9 cellular contexts compared by ENCODE assay signal in the genomic region with DNA sequence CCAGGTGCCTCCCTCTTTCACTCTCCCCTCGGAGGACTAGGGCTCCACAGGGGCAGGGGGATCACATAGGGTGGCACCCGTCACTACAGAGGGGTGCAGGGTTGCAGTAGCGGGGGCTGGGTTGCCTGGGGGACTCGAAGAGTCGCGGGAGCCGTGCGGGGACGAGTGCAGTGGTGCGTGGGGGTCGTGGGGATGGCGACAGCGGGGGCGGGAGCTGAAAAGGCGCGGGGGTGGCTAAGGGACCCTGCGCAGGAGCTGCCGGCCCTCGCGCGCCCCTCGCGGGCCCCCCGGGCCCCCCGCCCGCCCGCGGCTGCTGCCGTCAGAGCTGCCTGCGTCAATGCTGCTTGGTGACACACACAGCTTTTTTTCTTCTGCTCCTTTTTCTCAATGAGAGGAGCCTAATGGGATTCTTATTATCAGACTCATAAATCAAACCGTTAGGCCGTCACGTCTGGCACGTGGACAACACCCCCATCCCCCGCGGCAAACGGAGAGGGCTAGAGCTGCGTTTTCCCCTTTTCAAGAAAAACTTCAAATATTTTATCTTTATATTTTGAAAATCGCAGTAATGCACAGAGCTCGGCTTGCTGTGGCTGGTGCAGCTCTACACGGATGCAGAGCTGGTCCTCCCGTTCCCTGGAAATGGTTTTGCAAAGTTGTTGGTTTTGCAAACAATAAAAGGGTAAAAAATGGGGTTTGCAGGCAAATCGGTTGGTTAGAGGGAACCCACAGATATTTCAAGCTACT.
DNase-seq lines count a peak whose midpoint lies in the region; ATAC-seq and TF ChIP-seq lines count a peak whose summit lies in the region.
"Had no signal": no experiment of that assay in that cellular context is flagged by ENCODE, and none has a peak within 500 bp of the region (broad histone marks: within the 10 kb centered on the region; RNA-seq: fewer than 3 reads in every experiment).

No MANE protein-coding gene starts in this region.

- in situ Hi-C loops in transverse colon (cut with MboI; ENCODE audit: low pct_ligation_motif_present in 1 of 4, low pct_unique_long_range_greater_than_20kb in 1 of 4, low sequenced_read_pairs in 3 of 4) = no loop called here

- H3K27me3 ChIP-seq in left lung (peaks cover 28 to 79% of the 10 kb centered on the region in 2 donors), transverse colon (peaks cover 52% of the 10 kb centered on the region)

- TF ChIP-seq CTCF in cardiac fibroblast (IDR thresholded peaks at IDR 0.05; ENCODE audit: low read depth, low read length) = no peak
- TF ChIP-seq CTCF in left lung (IDR thresholded peaks at IDR 0.05) = no peak
- no peak for TF ChIP-seq CTCF in transverse colon (IDR thresholded peaks at IDR 0.05)

- DNase-seq in NCI-H345 (lab: John Stamatoyannopoulos, UW) (peak; percentile 5), NCI-H345 treated with DMSO at 0.1 percent for 48 hours (lab: John Stamatoyannopoulos, UW; ENCODE audit: unreplicated experiment) (no peak), cardiac fibroblast (ENCODE audit: low read depth in 2 of 2) (peak; percentile 74 to 89), left lung (no peak), transverse colon (peak; percentile 46)

- intact Hi-C loops in left lung (cut with DNase I) (no loop called here), transverse colon (cut with DNase I; ENCODE audit: low total_unique reads) (loop anchor here (2.0 kb wide), 1 partner anchor 129 kb away; no protein-coding TSS in a partner anchor)

- H3K4me3 ChIP-seq in cardiac fibroblast (replicated peaks in 1 of 2; ENCODE audit: low read depth in 2 of 2, low read length in 2 of 2) (peak overlapping the region; percentile 32), left lung (no peak overlapping the region), transverse colon (peak overlapping the region; percentile 11 to 34 (median 20))
- H3K4me3 ChIP-seq: BLaER1 had no signal

- no peak for TF ChIP-seq POLR2A in transverse colon (IDR thresholded peaks at IDR 0.05)

- H3K27ac ChIP-seq in left lung (no peak overlapping the region), transverse colon (peak overlapping the region; percentile 72 to 89 (median 77))
- H3K27ac ChIP-seq: BLaER1 had no signal

- no peaks in the 10 kb centered on the region for H3K36me3 ChIP-seq in left lung
- no peaks in the 10 kb centered on the region for H3K36me3 ChIP-seq in transverse colon
- H3K36me3 ChIP-seq: BLaER1 had no signal

- WGBS in transverse colon (ENCODE audit: low coverage in 1 of 2), 2 donors = 0 to 11% methylated on average over 5 to 43 of the region's 43 CpGs

- H3K9me3 ChIP-seq in left lung (no peaks in the 10 kb centered on the region), transverse colon (no peaks in the 10 kb centered on the region)

- H3K4me1 ChIP-seq in left lung (no peaks in the 10 kb centered on the region), transverse colon (peaks cover 10 to 24% (median 18%) of the 10 kb centered on the region in 4 donors)
- H3K4me1 ChIP-seq: BLaER1 had no signal

- peak; percentile 89 for TF ChIP-seq EP300 in transverse colon (IDR thresholded peaks at IDR 0.05; ENCODE audit: low read depth)

- ATAC-seq in left lung = peak; percentile 75
- ATAC-seq in HG02759 (IDR thresholded peaks at IDR 0.05; ENCODE audit: unreplicated experiment) = no peak
- no peak for ATAC-seq in HG02763 (IDR thresholded peaks at IDR 0.05; ENCODE audit: unreplicated experiment)
- ATAC-seq in GM19023 (IDR thresholded peaks at IDR 0.05; ENCODE audit: unreplicated experiment) = no peak

Comparison
In these comparisons a context has a peak if more than half of its experiments do, and no peak if none do; other contexts are left out.
1. DNase-seq: peak in NCI-H345 (single experiment), cardiac fibroblast (2 of 2) and transverse colon (single experiment); none in NCI-H345 treated with DMSO at 0.1 percent for 48 hours (single experiment) and left lung (0 of 2).
2. H3K4me3 ChIP-seq: peak in cardiac fibroblast (2 of 2) and transverse colon (4 of 4); none in left lung (0 of 2).
3. H3K27ac ChIP-seq: peak in transverse colon (4 of 4); none in left lung (0 of 2).